In the genomic region with DNA sequence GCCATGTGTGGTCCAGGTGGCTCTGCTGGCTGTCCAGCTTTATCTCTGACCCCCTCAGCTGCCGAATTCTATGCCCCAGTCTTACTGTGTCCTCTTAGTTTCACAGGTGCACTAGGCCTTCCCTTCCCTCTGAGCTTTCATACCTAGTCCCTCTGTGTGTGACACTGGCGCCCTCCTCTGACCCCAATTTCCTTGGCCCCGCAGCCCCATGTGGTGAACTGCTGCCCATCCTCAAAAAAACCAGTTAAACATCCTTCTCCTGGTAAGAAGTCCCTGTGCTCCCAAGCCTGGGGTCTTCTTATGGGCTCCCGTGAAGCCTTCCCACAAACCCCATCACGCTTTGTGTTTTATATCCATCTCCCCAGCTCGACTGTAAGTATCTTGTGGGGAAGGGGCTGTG, we compare ENCODE assay signal across 14 cellular contexts.
DNase-seq lines count a peak whose midpoint lies in the region; ATAC-seq, FAIRE-seq and TF ChIP-seq lines count a peak whose summit lies in the region.
"Had no signal": no experiment of that assay in that cellular context is flagged by ENCODE, and none has a peak within 500 bp of the region (broad histone marks: within the 10 kb centered on the region; RNA-seq: fewer than 3 reads in every experiment).

No MANE protein-coding gene starts in this region.

- no peak overlapping the region for H3K4me2 ChIP-seq in GM23338
- H3K4me2 ChIP-seq in astrocyte (ENCODE audit: low read length): no peak overlapping the region

- H3K27ac Mint-ChIP-seq in GM23338 (no peak overlapping the region), astrocyte (ENCODE audit: unreplicated experiment) (peak overlapping the region; percentile 36), neural crest cell (ENCODE audit: unreplicated experiment) (peak overlapping the region; percentile 16)
- H3K27ac Mint-ChIP-seq: stimulated activated naive CD8-positive, alpha-beta T cell treated with anti-CD3 and anti-CD28 coated beads, Interleukin-15, Interleukin-2, amounts not matched to agents 100 ng/mL and 50 ng/mL, for 24 hours had no signal

- H3K4me3 ChIP-seq in GM23338: no peak overlapping the region
- H3K4me3 ChIP-seq in astrocyte (ENCODE audit: insufficient read depth, low read depth, low read length): no peak overlapping the region
- H3K4me3 ChIP-seq: adrenal gland had no signal

- H4K20me1 ChIP-seq in GM23338 (replicated peaks; ENCODE audit: insufficient read depth): no peaks in the 10 kb centered on the region
- no peaks in the 10 kb centered on the region for H4K20me1 ChIP-seq in astrocyte (ENCODE audit: insufficient read depth, low read length)

- TF ChIP-seq CTCF in GM23338 (conservative IDR thresholded peaks at IDR 0.05; ENCODE audit: low read depth in 2 of 2) (peak; percentile 57 to 85), astrocyte (IDR thresholded peaks at IDR 0.05; ENCODE audit: insufficient read depth, low read depth, low read length) (no peak), neural crest cell (conservative IDR thresholded peaks at IDR 0.05) (no peak)

- H3K27me3 ChIP-seq in GM23338 (ENCODE audit: insufficient read depth): no peaks in the 10 kb centered on the region
- no peaks in the 10 kb centered on the region for H3K27me3 ChIP-seq in astrocyte (ENCODE audit: insufficient read depth, low read length)
- H3K27me3 ChIP-seq: adrenal gland had no signal

- ATAC-seq in GM23338: peak; percentile 94
- no peak for ATAC-seq in HG03097 (IDR thresholded peaks at IDR 0.05; ENCODE audit: low FRiP score, unreplicated experiment)

- H3F3A ChIP-seq in GM23338 (replicated peaks; ENCODE audit: low read depth): no peaks in the 10 kb centered on the region

- H3K4me3 Mint-ChIP-seq in GM23338 (no peak overlapping the region), astrocyte (ENCODE audit: unreplicated experiment) (no peak overlapping the region), neural crest cell (no peak overlapping the region)
- H3K4me3 Mint-ChIP-seq: stimulated activated naive CD8-positive, alpha-beta T cell treated with anti-CD3 and anti-CD28 coated beads, Interleukin-15, Interleukin-2, amounts not matched to agents 100 ng/mL and 50 ng/mL, for 24 hours had no signal

- no peaks in the 10 kb centered on the region for H3K4me1 ChIP-seq in GM23338 (ENCODE audit: insufficient read depth)
- H3K4me1 ChIP-seq in astrocyte (ENCODE audit: insufficient read depth, low read length): peaks cover 28% of the 10 kb centered on the region

- no peak overlapping the region for H3K9ac ChIP-seq in astrocyte (ENCODE audit: low read length)

- no peaks in the 10 kb centered on the region; the same call in 1 of the 2 replicates for H3K9me2 ChIP-seq in GM23338 (ENCODE audit: insufficient read depth)

- H3K36me3 Mint-ChIP-seq in GM23338 (ENCODE audit: low read depth) (no peaks in the 10 kb centered on the region), astrocyte (ENCODE audit: low read depth, unreplicated experiment) (no peaks in the 10 kb centered on the region), neural crest cell (ENCODE audit: low read depth) (no peaks in the 10 kb centered on the region)

- H3K9me3 Mint-ChIP-seq in GM23338 (no peaks in the 10 kb centered on the region), astrocyte (ENCODE audit: unreplicated experiment) (peaks cover 1% of the 10 kb centered on the region), neural crest cell (no peaks in the 10 kb centered on the region)
- H3K9me3 Mint-ChIP-seq: stimulated activated naive CD8-positive, alpha-beta T cell treated with anti-CD3 and anti-CD28 coated beads, Interleukin-15, Interleukin-2, amounts not matched to agents 100 ng/mL and 50 ng/mL, for 24 hours had no signal

- peaks cover 5% of the 10 kb centered on the region for H3K27me3 Mint-ChIP-seq in GM23338 (ENCODE audit: insufficient read depth, low read depth, poor library complexity)
- no peaks in the 10 kb centered on the region for H3K27me3 Mint-ChIP-seq in astrocyte (ENCODE audit: low read depth, unreplicated experiment)
- H3K27me3 Mint-ChIP-seq in neural crest cell (ENCODE audit: low read depth): no peaks in the 10 kb centered on the region
- H3K27me3 Mint-ChIP-seq: stimulated activated naive CD8-positive, alpha-beta T cell treated with anti-CD3 and anti-CD28 coated beads, Interleukin-15, Interleukin-2, amounts not matched to agents 100 ng/mL and 50 ng/mL, for 24 hours had no signal

- H3K36me3 ChIP-seq in GM23338 (ENCODE audit: insufficient read depth) (no peaks in the 10 kb centered on the region), astrocyte (ENCODE audit: insufficient read depth, low read length) (no peaks in the 10 kb centered on the region)
- H3K36me3 ChIP-seq: adrenal gland had no signal

- H3K9me3 ChIP-seq in astrocyte (ENCODE audit: insufficient read depth, low read depth, low read length): no peaks in the 10 kb centered on the region
- H3K9me3 ChIP-seq: adrenal gland had no signal

- FAIRE-seq in astrocyte (lab: Jason Lieb, UNC): no peak
- FAIRE-seq: A204.1 had no signal

- H3K79me2 ChIP-seq in GM23338 (replicated peaks; ENCODE audit: insufficient read depth): no peaks in the 10 kb centered on the region
- H3K79me2 ChIP-seq in astrocyte (ENCODE audit: insufficient read depth, low read length): no peaks in the 10 kb centered on the region

- H3K27ac ChIP-seq in GM23338 (ENCODE audit: low read depth) (no peak overlapping the region), astrocyte (ENCODE audit: low read depth, low read length) (no peak overlapping the region)
- H3K27ac ChIP-seq: epithelial cell of prostate had no signal

- H2AFZ ChIP-seq in GM23338: no peak overlapping the region; the same call in 1 of the 2 replicates
- no peak overlapping the region for H2AFZ ChIP-seq in astrocyte (ENCODE audit: low read depth, low read length)

- H3K4me1 Mint-ChIP-seq in GM23338: peaks cover 2% of the 10 kb centered on the region; the same call in 1 of the 3 replicates
- H3K4me1 Mint-ChIP-seq in astrocyte (ENCODE audit: low read depth, unreplicated experiment): peaks cover 42% of the 10 kb centered on the region
- no peaks in the 10 kb centered on the region for H3K4me1 Mint-ChIP-seq in neural crest cell

- DNase-seq in NCI-H82 (lab: John Stamatoyannopoulos, UW) (peak; percentile 8), NCI-H82 treated with DMSO at 0.1 percent for 48 hours (lab: John Stamatoyannopoulos, UW; ENCODE audit: unreplicated experiment) (no peak), GM23338 (ENCODE audit: low spot score) (peak; percentile 75), astrocyte (ENCODE audit: low read depth) (no peak), neural crest cell (ENCODE audit: low read depth, low spot score) (no peak), activated gamma-delta T cell treated with Interleukin-2 at 50 U/mL for 16 hours (no peak), SHP77 treated with DMSO at 0.1 percent for 48 hours (lab: John Stamatoyannopoulos, UW) (no peak)
- DNase-seq: activated T-cell treated with anti-CD3 and anti-CD28 coated beads for 4 hours, NCI-H187 treated with DMSO at 0.1 percent for 48 hours had no signal

TF ChIP-seq in GM23338, 12 proteins besides CTCF, POLR2A, EP300 and RAD21 (continues in another document):
- no peak for TF ChIP-seq REST (IDR thresholded peaks at IDR 0.05; ENCODE audit: unreplicated experiment)

Comparison
In these comparisons a context has a peak if more than half of its experiments do, and no peak if none do; other contexts are left out.
1. DNase-seq: peak in NCI-H82 (single experiment) and GM23338 (single experiment); none in NCI-H82 treated with DMSO at 0.1 percent for 48 hours (single experiment), astrocyte (single experiment), neural crest cell (single experiment), activated gamma-delta T cell treated with Interleukin-2 at 50 U/mL for 16 hours (single experiment) and SHP77 treated with DMSO at 0.1 percent for 48 hours (single experiment).
2. CTCF ChIP-seq: peak in GM23338 (2 of 2); none in astrocyte (single experiment) and neural crest cell (single experiment).